ENCODE assay signal across 9 cellular contexts in the genomic region with DNA sequence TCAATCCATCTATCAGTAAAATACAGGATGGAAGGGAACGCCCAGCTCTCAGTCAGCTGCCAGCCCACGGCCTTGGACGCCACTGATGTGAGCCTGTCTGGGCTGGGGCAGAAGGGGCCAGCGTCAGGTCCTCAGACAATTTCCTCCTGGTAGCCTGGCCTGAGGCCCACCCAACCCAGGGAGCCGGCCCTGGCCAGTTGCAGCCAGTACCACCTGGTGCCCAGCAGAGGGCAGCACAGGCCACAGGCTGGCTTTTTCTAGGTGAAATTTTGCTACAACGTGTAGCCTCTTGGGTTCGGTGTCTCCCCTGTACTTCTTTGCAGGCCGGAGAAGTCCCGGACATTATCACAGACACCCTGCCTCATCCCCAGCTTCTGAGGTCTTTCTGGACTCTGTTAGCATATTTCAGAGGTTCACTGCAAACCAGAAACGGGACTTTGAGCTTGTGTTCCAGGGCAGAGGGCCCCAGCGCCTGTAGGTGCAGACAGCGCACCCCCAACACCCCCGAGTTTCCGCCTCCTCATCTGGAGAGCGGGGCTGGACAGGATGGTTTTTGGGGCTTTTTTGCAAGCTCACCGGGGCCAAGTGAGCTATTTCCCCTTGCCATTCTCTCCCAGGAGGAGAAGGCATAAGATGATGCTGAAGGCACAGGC. TPM values are rescaled to one million over a fixed set of nuclear protein-coding genes. Genes with fewer than 3 reads are reported as not detected.
DNase-seq lines count a peak whose midpoint lies in the region; ATAC-seq, FAIRE-seq and TF ChIP-seq lines count a peak whose summit lies in the region.
"Had no signal": no experiment of that assay in that cellular context is flagged by ENCODE, and none has a peak within 500 bp of the region (broad histone marks: within the 10 kb centered on the region; RNA-seq: fewer than 3 reads in every experiment).

No MANE protein-coding gene starts in this region.

- H3K36me3 Mint-ChIP-seq in CD4-positive, alpha-beta memory T cell: no peaks in the 10 kb centered on the region
- H3K36me3 Mint-ChIP-seq in T-helper 2 cell treated with Interferon-gamma antibody and Interleukin-4, amounts not matched to agents 5 μg/mL and 100 μg/mL, for 36 hours (ENCODE audit: low read depth): no peaks in the 10 kb centered on the region

- no peaks in the 10 kb centered on the region for H3K9me3 ChIP-seq in CD4-positive, alpha-beta memory T cell (ENCODE audit: control insufficient read depth in 1 of 2, low read length in 2 of 2)
- H3K9me3 ChIP-seq in GM12878 (replicated peaks; ENCODE audit: control insufficient read depth, insufficient read depth, low read length) (no peaks in the 10 kb centered on the region), spleen (peaks cover 0 to 3% (median 0%) of the 10 kb centered on the region in 8 donors)

- RAD21 ChIA-PET in GM12878 (lab: Charles Lee; ENCODE audit: unreplicated experiment): interaction anchor here (0.6 to 1.2 kb wide), 7 partner anchors 9 to 219 kb away, joined by 3 to 8 read pairs (median 3); no protein-coding TSS in a partner anchor

- no peak overlapping the region for H3K4me3 Mint-ChIP-seq in CD4-positive, alpha-beta memory T cell
- no peak overlapping the region for H3K4me3 Mint-ChIP-seq in T-helper 2 cell treated with Interferon-gamma antibody and Interleukin-4, amounts not matched to agents 5 μg/mL and 100 μg/mL, for 36 hours

- peak; percentile 95 for FAIRE-seq in GM12878 (lab: Jason Lieb, UNC)

- no peak overlapping the region for H2AFZ ChIP-seq in GM12878 (ENCODE audit: control insufficient read depth, low read depth, low read length)

- DNase-seq in CD4-positive, alpha-beta memory T cell: peak in 4 of 5 donors; percentile 35 to 48 (median 38)
- peak; percentile 52 for DNase-seq in HuH-7 (ENCODE audit: low spot score)
- DNase-seq in T-helper 2 cell treated with Interferon-gamma antibody and Interleukin-4, amounts not matched to agents 5 μg/mL and 100 μg/mL, for 36 hours (ENCODE audit: low spot score): peak; percentile 35
- no peak for DNase-seq in GM12878 (ENCODE audit: low read depth, low spot score)
- DNase-seq in iPS DF 19.7 (ENCODE audit: low read depth, low spot score): peak; percentile 35
- peak; percentile 88 for DNase-seq in spleen

- TF ChIP-seq CTCF in GM12878 (IDR thresholded peaks at IDR 0.05 in 2 of 3, conservative IDR thresholded peaks at IDR 0.05 in 1 of 3; ENCODE audit: control insufficient read depth in 2 of 3, extremely low read depth in 1 of 3, insufficient read depth in 1 of 3, low read depth in 3 of 3, low read length in 3 of 3): peak; percentile 78 to 97 (median 94)
- peak; percentile 70 to 97 (median 93) for TF ChIP-seq CTCF in spleen (IDR thresholded peaks at IDR 0.05 in 8 of 11, conservative IDR thresholded peaks at IDR 0.05 in 3 of 11)

- H3K79me2 ChIP-seq in GM12878 (ENCODE audit: control insufficient read depth, insufficient read depth, low read length): no peaks in the 10 kb centered on the region

- H4K20me1 ChIP-seq in GM12878 (ENCODE audit: control insufficient read depth, insufficient read depth): no peaks in the 10 kb centered on the region

- no peak for TF ChIP-seq POLR2A in GM12878 (IDR thresholded peaks at IDR 0.05; ENCODE audit: low read depth, low read length)
- no peak for TF ChIP-seq POLR2A in spleen (IDR thresholded peaks at IDR 0.05)

- intact Hi-C loops in CD4-positive, alpha-beta memory T cell (cut with micrococcal nuclease): loop anchor here (10.0 kb wide), 1 partner anchor 910 kb away; no protein-coding TSS in a partner anchor
- intact Hi-C loops in GM12878 (cut with micrococcal nuclease; ENCODE audit: unreplicated experiment) (loop anchor here (1.0 kb wide), 2 partner anchors 188 to 198 kb away; no protein-coding TSS in a partner anchor), spleen (cut with DNase I; ENCODE audit: low total_unique reads) (loop anchor here (5.0 kb wide), 1 partner anchor 197 kb away; no protein-coding TSS in a partner anchor)

- peak; percentile 88 for TF ChIP-seq RAD21 in GM12878 (IDR thresholded peaks at IDR 0.05; ENCODE audit: insufficient read depth, low read depth, low read length)

- SMC1A ChIA-PET in GM12878 (lab: Charles Lee; ENCODE audit: uncharacterized antibody, unreplicated experiment): interaction anchor here (0.9 to 4.0 kb wide), 4 partner anchors 13 to 198 kb away, joined by 3 to 25 read pairs (median 3); no protein-coding TSS in a partner anchor

- in situ Hi-C loops in GM12878 (cut with MboI): loop anchor here (5.0 kb wide), 1 partner anchor 192 kb away; no protein-coding TSS in a partner anchor

- BruUV-seq in GM12878 (replicated peaks; lab: Mats Ljungman, UMichigan): no TSS peak

- WGBS in GM12878 (ENCODE audit: insufficient coverage, insufficient replicate concordance, low lambda C conversion rate, missing lambda C conversion rate): 21% methylated on average over 15 of the region's 16 CpGs
- 38 to 50% (median 42%) methylated on average over 14 to 16 of the region's 16 CpGs for WGBS in spleen, 5 donors

- no peaks in the 10 kb centered on the region for H3K9me3 Mint-ChIP-seq in CD4-positive, alpha-beta memory T cell
- H3K9me3 Mint-ChIP-seq in T-helper 2 cell treated with Interferon-gamma antibody and Interleukin-4, amounts not matched to agents 5 μg/mL and 100 μg/mL, for 36 hours: no peaks in the 10 kb centered on the region

- no peaks in the 10 kb centered on the region for H3K36me3 ChIP-seq in CD4-positive, alpha-beta memory T cell (ENCODE audit: insufficient read depth, low read length)
- H3K36me3 ChIP-seq in GM12878 (ENCODE audit: control insufficient read depth in 2 of 2, insufficient read depth in 2 of 2, low read length in 1 of 2) (no peaks in the 10 kb centered on the region), spleen (no peaks in the 10 kb centered on the region)

- peaks cover 0 to 2% (median 0%) of the 10 kb centered on the region in 4 donors for H3K4me1 Mint-ChIP-seq in CD4-positive, alpha-beta memory T cell
- H3K4me1 Mint-ChIP-seq in T-helper 2 cell treated with Interferon-gamma antibody and Interleukin-4, amounts not matched to agents 5 μg/mL and 100 μg/mL, for 36 hours (ENCODE audit: low read depth): no peaks in the 10 kb centered on the region

- CTCF ChIA-PET in CD4-positive, alpha-beta memory T cell (lab: Charles Lee; ENCODE audit: partially characterized antibody): interaction anchor here (0.7 to 7.2 kb wide), 20 partner anchors 9 to 905 kb away, joined by 3 to 44 read pairs (median 4); no protein-coding TSS in a partner anchor
- CTCF ChIA-PET in GM12878 (lab: Yijun Ruan, JAX): interaction anchor here (0.6 to 5.0 kb wide), 19 partner anchors 8 to 326 kb away, joined by 3 to 76 read pairs (median 6); no protein-coding TSS in a partner anchor

- POLR2A ChIA-PET in CD4-positive, alpha-beta memory T cell (lab: Charles Lee; ENCODE audit: partially characterized antibody): interaction anchor here (0.6 kb wide), 1 partner anchor 19 kb away, joined by 3 read pairs; no protein-coding TSS in a partner anchor
- POLR2A ChIA-PET in GM12878 (lab: Charles Lee): interaction anchor here (0.6 kb wide), 1 partner anchor 165 kb away, joined by 3 read pairs; no protein-coding TSS in a partner anchor

- H3K4me1 ChIP-seq in CD4-positive, alpha-beta memory T cell (ENCODE audit: insufficient read depth, low read length): no peaks in the 10 kb centered on the region
- H3K4me1 ChIP-seq in GM12878 (ENCODE audit: control insufficient read depth, insufficient read depth, low read length) (no peaks in the 10 kb centered on the region), spleen (peaks cover 0 to 15% (median 5%) of the 10 kb centered on the region in 6 donors)

- no peak for TF ChIP-seq EP300 in GM12878 (IDR thresholded peaks at IDR 0.05; ENCODE audit: borderline replicate concordance in 1 of 2, control insufficient read depth in 1 of 2, low read depth in 2 of 2, low read length in 2 of 2)

- no peaks in the 10 kb centered on the region for H3K27me3 ChIP-seq in CD4-positive, alpha-beta memory T cell (ENCODE audit: insufficient read depth, low read length)
- H3K27me3 ChIP-seq in GM12878 (replicated peaks in 1 of 2; ENCODE audit: control insufficient read depth in 2 of 2, insufficient read depth in 2 of 2, low read length in 1 of 2) (peaks cover 0 to 2% of the 10 kb centered on the region in 2 experiments; a peak in 3 of 4 replicates), spleen (replicated peaks in 1 of 7) (peaks cover 0 to 22% (median 0%) of the 10 kb centered on the region in 7 donors)

- H3K9ac ChIP-seq in GM12878 (ENCODE audit: control insufficient read depth, insufficient read depth, low read length): no peak overlapping the region

- H3K27me3 Mint-ChIP-seq in CD4-positive, alpha-beta memory T cell: peaks cover 5 to 6% of the 10 kb centered on the region in 2 donors
- peaks cover 2% of the 10 kb centered on the region for H3K27me3 Mint-ChIP-seq in T-helper 2 cell treated with Interferon-gamma antibody and Interleukin-4, amounts not matched to agents 5 μg/mL and 100 μg/mL, for 36 hours (ENCODE audit: low read depth)

- H3K27ac ChIP-seq in CD4-positive, alpha-beta memory T cell (ENCODE audit: low read depth, low read length): no peak overlapping the region
- H3K27ac ChIP-seq in GM12878 (ENCODE audit: control insufficient read depth, insufficient read depth): no peak overlapping the region
- peak overlapping the region in 2 of 8 donors; percentile 5 to 45 for H3K27ac ChIP-seq in spleen

- no peak overlapping the region for H3K4me2 ChIP-seq in GM12878 (ENCODE audit: control insufficient read depth, insufficient read depth)

- H3K27ac Mint-ChIP-seq in CD4-positive, alpha-beta memory T cell: no peak overlapping the region
- H3K27ac Mint-ChIP-seq in T-helper 2 cell treated with Interferon-gamma antibody and Interleukin-4, amounts not matched to agents 5 μg/mL and 100 μg/mL, for 36 hours: no peak overlapping the region

- ATAC-seq in GM19397 (IDR thresholded peaks at IDR 0.05; ENCODE audit: unreplicated experiment) (peak; percentile 78), GM12878 (peak; percentile 93), HG03025 (IDR thresholded peaks at IDR 0.05; ENCODE audit: low FRiP score, unreplicated experiment) (no peak)

- H3K4me3 ChIP-seq in CD4-positive, alpha-beta memory T cell (ENCODE audit: low read length in 2 of 2): no peak overlapping the region
- H3K4me3 ChIP-seq in GM12878 (no peak overlapping the region), spleen (no peak overlapping the region)

RNA-seq across cellular contexts. Expression of a gene that starts 45.9 kb away (rescaled TPM):
- total RNA-seq in CD4-positive, alpha-beta memory T cell: not detected
- not detected for polyA plus RNA-seq in CD4-positive, alpha-beta memory T cell
- 3.4 and 4.6 TPM in 2 replicates for total RNA-seq in GM12878 (2013; cell fraction: nucleolus; rRNA removed)
- total RNA-seq in GM12878 (2014; rRNA removed) (1.9 and 2.5 TPM in 2 replicates), GM12878 (2014; rRNA removed; fragmentation: Illumina TruSeq; extraction: Trizol) (1.6 and 1.9 TPM in 2 replicates), GM12878 (2021) (3.5 and 3.8 TPM in 2 replicates), spleen (1 to 10 TPM in 3 of 7 donors, under 1 TPM in 4; 0.13 to 2.2 (median 0.97) TPM)
- 0.73 TPM for polyA plus RNA-seq in GM12878 (2011; ENCODE audit: low read depth)
- polyA plus RNA-seq in GM12878 (2011; rRNA removed) (1.2 TPM in 2 replicates), GM12878 (2014; fragmentation: Illumina TruSeq; extraction: Trizol) (1.9 and 3.6 TPM in 2 replicates), GM12878 (2014; fragmentation: Nextera tagmentation; extraction: Ambion mirVana) (1 to 10 TPM; 2.3 to 2.8 TPM), GM12878 (2014; rRNA removed) (2.7 and 2.9 TPM in 2 replicates), GM12878 (2016; fragmentation: Nextera tagmentation; extraction: Ambion mirVana) (1 to 10 TPM; 2.5 to 3.4 TPM), spleen (under 1 TPM; 0.63 to 0.80 (median 0.74) TPM)
- polyA plus RNA-seq in GM12878 (2011; cell fraction: cytosol; rRNA removed): 1.8 TPM in 2 replicates
- 6.1 TPM in 2 replicates for polyA plus RNA-seq in GM12878 (2011; cell fraction: nucleus; rRNA removed)
- polyA plus RNA-seq in GM12878 (2012): 0.87 and 1.7 TPM in 2 replicates
- 3.5 and 3.7 TPM in 2 replicates for polyA minus RNA-seq in GM12878 (2011; rRNA and poly(A)+ RNA removed)
- 0.31 and 0.40 TPM in 2 replicates for polyA minus RNA-seq in GM12878 (2011; cell fraction: cytosol; rRNA and poly(A)+ RNA removed)
- 1.2 and 3.2 TPM in 2 replicates for polyA minus RNA-seq in GM12878 (2011; cell fraction: nucleus; rRNA and poly(A)+ RNA removed)
- total RNA-seq: T-helper 1 cell treated with Interleukin-12 subunit alpha and Interleukin-12 subunit beta and Interleukin-4 antibody, amounts not matched to agents 30 ng/mL and 1 ng/mL, for 36 hours had no signal
